Comparison of ENCODE assay signal across 18 cellular contexts in genomic region chr5:15791274-15791673, GRCh38.
DNase-seq lines count a peak whose midpoint lies in the region; ATAC-seq and TF ChIP-seq lines count a peak whose summit lies in the region.
"Had no signal": no experiment of that assay in that cellular context is flagged by ENCODE, and none has a peak within 500 bp of the region (broad histone marks: within the 10 kb centered on the region; RNA-seq: fewer than 3 reads in every experiment).

No MANE protein-coding gene starts in this region.

- ATAC-seq in SK-N-SH treated with all-trans-retinoic acid at 6 μM for 48 hours (peak; percentile 78), GM19455 (IDR thresholded peaks at IDR 0.05; ENCODE audit: unreplicated experiment) (no peak)

- no peaks in the 10 kb centered on the region for H3K9me3 ChIP-seq in esophagus squamous epithelium

- H3K27me3 ChIP-seq in esophagus squamous epithelium = no peaks in the 10 kb centered on the region
- H3K27me3 ChIP-seq: neural progenitor cell had no signal

- no peaks in the 10 kb centered on the region for H3K27me3 Mint-ChIP-seq in HFFc6 (ENCODE audit: insufficient read depth)
- no peaks in the 10 kb centered on the region for H3K27me3 Mint-ChIP-seq in activated CD4-positive, alpha-beta memory T cell treated with anti-CD3 and anti-CD28 coated beads for 36 hours
- H3K27me3 Mint-ChIP-seq: brain had no signal

- no peak overlapping the region for H3K4me3 ChIP-seq in fibroblast of pulmonary artery (replicated peaks; ENCODE audit: low read depth, low read length)
- H3K4me3 ChIP-seq in esophagus squamous epithelium = no peak overlapping the region
- H3K4me3 ChIP-seq: neural progenitor cell had no signal

- H3K4me1 ChIP-seq in esophagus squamous epithelium = peaks cover 0 to 31% (median 6%) of the 10 kb centered on the region in 3 donors

- H3K9me3 Mint-ChIP-seq in HFFc6 = no peaks in the 10 kb centered on the region
- H3K9me3 Mint-ChIP-seq in activated CD4-positive, alpha-beta memory T cell treated with anti-CD3 and anti-CD28 coated beads for 36 hours = no peaks in the 10 kb centered on the region

- intact Hi-C loops in esophagus squamous epithelium (cut with DNase I) = no loop called here
- intact Hi-C loops in activated CD4-positive, alpha-beta memory T cell treated with anti-CD3 and anti-CD28 coated beads for 36 hours (cut with micrococcal nuclease) = no loop called here

- DNase-seq in HFFc6 = no peak
- DNase-seq in fibroblast of pulmonary artery (ENCODE audit: low read depth) = peak; percentile 14
- no peak for DNase-seq in C1 segment of cervical spinal cord (lab: John Stamatoyannopoulos, UW)
- no peak for DNase-seq in esophagus squamous epithelium (lab: John Stamatoyannopoulos, UW)
- DNase-seq in activated CD4-positive, alpha-beta memory T cell treated with anti-CD3 and anti-CD28 coated beads for 36 hours = no peak
- DNase-seq: activated CD8-positive, alpha-beta memory T cell treated with anti-CD3 and anti-CD28 coated beads, Interleukin-2, amount 50 U/mL, for 48 hours; activated naive CD4-positive, alpha-beta T cell treated with Interleukin-2 at 50 U/mL for 16 hours; DMS153; effector CD4-positive, alpha-beta T cell; mammary epithelial cell; retina; stimulated activated CD4-positive, alpha-beta T cell treated with anti-CD3 and anti-CD28 coated beads, Interleukin-1b, Interleukin-23, amount 100 ng/mL, for 48 hours; T-helper 2 cell had no signal

- H3K36me3 Mint-ChIP-seq in HFFc6 (ENCODE audit: low read depth) = no peaks in the 10 kb centered on the region
- no peaks in the 10 kb centered on the region for H3K36me3 Mint-ChIP-seq in activated CD4-positive, alpha-beta memory T cell treated with anti-CD3 and anti-CD28 coated beads for 36 hours
- H3K36me3 Mint-ChIP-seq: brain, neural progenitor cell had no signal

- no peaks in the 10 kb centered on the region for H3K36me3 ChIP-seq in esophagus squamous epithelium
- H3K36me3 ChIP-seq: neural progenitor cell had no signal

- 37 to 50% methylated on average over 3 of the region's 3 CpGs for WGBS in esophagus squamous epithelium, 2 donors

- peak overlapping the region; percentile 38; the same call in 1 of the 2 replicates for H3K4me3 Mint-ChIP-seq in HFFc6
- H3K4me3 Mint-ChIP-seq in activated CD4-positive, alpha-beta memory T cell treated with anti-CD3 and anti-CD28 coated beads for 36 hours = no peak overlapping the region
- H3K4me3 Mint-ChIP-seq: brain, neural progenitor cell had no signal

- POLR2A ChIA-PET in activated CD4-positive, alpha-beta memory T cell treated with anti-CD3 and anti-CD28 coated beads for 36 hours (lab: Charles Lee) = no interaction called here

- no peak for TF ChIP-seq POLR2A in esophagus squamous epithelium (IDR thresholded peaks at IDR 0.05)

- H3K27ac Mint-ChIP-seq in HFFc6 = peak overlapping the region; percentile 29
- H3K27ac Mint-ChIP-seq in activated CD4-positive, alpha-beta memory T cell treated with anti-CD3 and anti-CD28 coated beads for 36 hours = no peak overlapping the region
- H3K27ac Mint-ChIP-seq: brain, neural progenitor cell had no signal

- CTCF ChIA-PET in activated CD4-positive, alpha-beta memory T cell treated with anti-CD3 and anti-CD28 coated beads for 36 hours (lab: Charles Lee) = interaction anchor here (0.6 kb wide), 1 partner anchor 305 kb away, joined by 4 read pairs; no protein-coding TSS in a partner anchor

- H3K27ac ChIP-seq in 22Rv1 (no peak overlapping the region), esophagus squamous epithelium (no peak overlapping the region)
- H3K27ac ChIP-seq: neural progenitor cell had no signal

- TF ChIP-seq CTCF in 22Rv1 (IDR thresholded peaks at IDR 0.05) = peak; percentile 36; the same call in 1 of the 2 replicates
- TF ChIP-seq CTCF in HFFc6 (IDR thresholded peaks at IDR 0.05) = no peak
- TF ChIP-seq CTCF in fibroblast of pulmonary artery (IDR thresholded peaks at IDR 0.05; ENCODE audit: low read length, missing control alignments) = no peak
- TF ChIP-seq CTCF in esophagus squamous epithelium (IDR thresholded peaks at IDR 0.05) = peak in 1 of 6 experiments; percentile 19

- H3K4me1 Mint-ChIP-seq in HFFc6 (ENCODE audit: low read depth) = peaks cover 80% of the 10 kb centered on the region
- H3K4me1 Mint-ChIP-seq in activated CD4-positive, alpha-beta memory T cell treated with anti-CD3 and anti-CD28 coated beads for 36 hours (ENCODE audit: low read depth) = no peaks in the 10 kb centered on the region

TF ChIP-seq in SK-N-SH treated with all-trans-retinoic acid at 6 μM for 48 hours, 23 proteins besides CTCF, POLR2A, EP300 and RAD21:
- TF ChIP-seq ZFP30 (CRISPR knock-in tag; IDR thresholded peaks at IDR 0.05) = no peak
- TF ChIP-seq ZNF8 (CRISPR knock-in tag; IDR thresholded peaks at IDR 0.05) = no peak
- TF ChIP-seq RARB (CRISPR knock-in tag; IDR thresholded peaks at IDR 0.05) = no peak
- TF ChIP-seq PATZ1 (CRISPR knock-in tag; IDR thresholded peaks at IDR 0.05; ENCODE audit: borderline replicate concordance) = no peak
- no peak for TF ChIP-seq SNAI2 (CRISPR knock-in tag; IDR thresholded peaks at IDR 0.05)
- TF ChIP-seq CSRNP3 (CRISPR knock-in tag; IDR thresholded peaks at IDR 0.05) = no peak
- TF ChIP-seq ARNTL (CRISPR knock-in tag; IDR thresholded peaks at IDR 0.05; ENCODE audit: borderline replicate concordance, low read depth) = no peak
